ENCODE assay signal across 20 cellular contexts in genomic region chr4:92333056-92333455, GRCh38.
"Had no signal": no experiment of that assay in that cellular context is flagged by ENCODE, and none has a peak within 500 bp of the region (broad histone marks: within the 10 kb centered on the region; RNA-seq: fewer than 3 reads in every experiment).

No MANE protein-coding gene starts in this region.

- H3K27ac Mint-ChIP-seq: activated naive CD8-positive, alpha-beta T cell treated with anti-CD3 and anti-CD28 coated beads for 36 hours; activated T-helper 2 cell treated with anti-CD3 and anti-CD28 coated beads, Interferon-gamma antibody, Interleukin-2, Interleukin-4, amounts not matched to agents 10 μg/mL and 5 μg/mL and 100 μg/mL, durations not matched to agents 14 hours and 24 hours and 36 hours; natural killer cell; T-helper 17 cell had no signal

- ATAC-seq: activated T-cell treated with anti-CD3 and anti-CD28 coated beads, Interleukin-2, amount 50 U/mL, for 4 hours; left lung; natural killer cell; stimulated activated naive CD8-positive, alpha-beta T cell treated with anti-CD3 and anti-CD28 coated beads, Interleukin-15, Interleukin-2, amounts not matched to agents 100 U/mL and 50 U/mL, for 24 hours; T-helper 17 cell; upper lobe of right lung had no signal

- H3K4me3 ChIP-seq: breast epithelium, heart right ventricle, left lung, spleen, upper lobe of right lung had no signal

- DNase-seq: activated CD4-positive, alpha-beta T cell treated with anti-CD3 and anti-CD28 coated beads for 4 hours; activated CD4-positive, alpha-beta T cell treated with anti-CD3 and anti-CD28 coated beads, Interleukin-2, amount 50 U/mL, for 48 hours; activated CD4-positive, CD25-positive, alpha-beta regulatory T cell; activated CD8-positive, alpha-beta memory T cell treated with anti-CD3 and anti-CD28 coated beads, Interleukin-2, amount 50 U/mL, for 48 hours; activated naive CD4-positive, alpha-beta T cell treated with Interleukin-2 at 50 U/mL for 16 hours; activated naive CD8-positive, alpha-beta T cell treated with anti-CD3 and anti-CD28 coated beads for 36 hours; activated T-cell treated with anti-CD3 and anti-CD28 coated beads, Interleukin-2, amount 50 U/mL, for 4 hours; heart right ventricle; left lung; mammary epithelial cell; midbrain; natural killer cell; spleen; stimulated activated CD4-positive, alpha-beta T cell treated with anti-CD3 and anti-CD28 coated beads, Interleukin-4, amount 100 ng/mL, for 24 hours; stimulated activated naive CD8-positive, alpha-beta T cell treated with anti-CD3 and anti-CD28 coated beads, Interleukin-15, Interleukin-2, amounts not matched to agents 100 U/mL and 50 U/mL, for 24 hours; T-helper 17 cell; upper lobe of right lung had no signal

- H3K4me1 Mint-ChIP-seq: activated naive CD8-positive, alpha-beta T cell treated with anti-CD3 and anti-CD28 coated beads for 36 hours; natural killer cell; T-helper 17 cell had no signal

- H3K36me3 Mint-ChIP-seq: activated naive CD8-positive, alpha-beta T cell treated with anti-CD3 and anti-CD28 coated beads for 36 hours; natural killer cell had no signal

- FAIRE-seq: astrocyte had no signal

- H3K9me3 Mint-ChIP-seq: activated naive CD8-positive, alpha-beta T cell treated with anti-CD3 and anti-CD28 coated beads for 36 hours; activated T-helper 2 cell treated with anti-CD3 and anti-CD28 coated beads, Interferon-gamma antibody, Interleukin-2, Interleukin-4, amounts not matched to agents 10 μg/mL and 5 μg/mL and 100 μg/mL, durations not matched to agents 14 hours and 24 hours and 36 hours had no signal

- H3K4me3 Mint-ChIP-seq: activated naive CD8-positive, alpha-beta T cell treated with anti-CD3 and anti-CD28 coated beads for 36 hours; activated T-cell treated with anti-CD3 and anti-CD28 coated beads, Interleukin-2, amount 50 U/mL, for 4 hours; natural killer cell; T-helper 17 cell had no signal

- H3K27me3 Mint-ChIP-seq: activated naive CD8-positive, alpha-beta T cell treated with anti-CD3 and anti-CD28 coated beads for 36 hours; T-helper 17 cell had no signal
